ENCODE assay signal across 32 cellular contexts in the genomic region with DNA sequence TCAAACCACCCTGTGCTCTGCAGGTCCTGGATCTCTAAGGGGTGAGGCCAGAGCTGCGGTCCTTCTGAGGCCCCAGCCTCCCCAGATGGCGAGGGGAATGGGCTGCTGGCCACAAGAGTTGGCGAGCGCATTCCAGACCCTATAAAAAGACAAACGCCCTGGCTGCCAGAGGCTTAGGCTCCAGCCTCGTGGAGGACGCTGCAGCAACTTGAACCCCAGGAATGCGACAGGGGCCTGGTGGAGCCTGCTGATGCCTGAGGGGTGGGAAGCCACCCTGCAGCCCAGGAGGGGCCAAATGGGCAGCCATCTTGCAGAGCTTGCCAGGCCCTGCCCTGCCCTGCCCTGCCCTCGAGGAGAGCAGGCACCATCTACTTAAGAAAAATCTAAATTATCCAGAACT. TPM values are rescaled to one million over a fixed set of nuclear protein-coding genes. Genes with fewer than 3 reads are reported as not detected.
"Had no signal": no experiment of that assay in that cellular context is flagged by ENCODE, and none has a peak within 500 bp of the region (broad histone marks: within the 10 kb centered on the region; RNA-seq: fewer than 3 reads in every experiment).

No MANE protein-coding gene starts in this region.

- DNase-seq: hypothalamus; islet precursor cell; left ventricle myocardium inferior; naive thymus-derived CD8-positive, alpha-beta T cell; occipital lobe; right lobe of liver; small intestine; spleen; stimulated activated CD4-positive, alpha-beta T cell treated with anti-CD3 and anti-CD28 coated beads, Interleukin-4, amount 100 ng/mL, for 24 hours; stimulated activated naive CD4-positive, alpha-beta T cell; tibial artery; trophoblast cell; upper lobe of right lung had no signal

- H3K27me3 ChIP-seq: neutrophil, right atrium auricular region, right lobe of liver, spleen, suprapubic skin, upper lobe of right lung had no signal

- H3K9me3 ChIP-seq: left ventricle myocardium inferior, neutrophil, right atrium auricular region, right lobe of liver, spleen, suprapubic skin, thoracic aorta, tibial artery, upper lobe of right lung had no signal

- H3K4me1 Mint-ChIP-seq: mesothelial cell of epicardium; stimulated activated effector memory CD8-positive, alpha-beta T cell treated with anti-CD3 and anti-CD28 coated beads, Interleukin-12 subunit alpha, Interleukin-12 subunit beta, amount 100 ng/mL, for 72 hours had no signal

- H3K9ac ChIP-seq: parathyroid adenoma had no signal

- H3K4me3 ChIP-seq: left ventricle myocardium inferior, lung, right atrium auricular region, right lobe of liver, spleen, suprapubic skin, thoracic aorta, tibial artery, upper lobe of right lung had no signal

- H3K27ac Mint-ChIP-seq: mesothelial cell of epicardium; stimulated activated effector memory CD8-positive, alpha-beta T cell treated with anti-CD3 and anti-CD28 coated beads, Interleukin-12 subunit alpha, Interleukin-12 subunit beta, amount 100 ng/mL, for 72 hours; stimulated activated naive CD8-positive, alpha-beta T cell treated with anti-CD3 and anti-CD28 coated beads, Interleukin-15, Interleukin-2, amounts not matched to agents 100 ng/mL and 50 ng/mL, for 24 hours had no signal

- H3K9me3 Mint-ChIP-seq: mesothelial cell of epicardium; naive thymus-derived CD8-positive, alpha-beta T cell; nephron; neural crest cell; stimulated activated effector memory CD8-positive, alpha-beta T cell treated with anti-CD3 and anti-CD28 coated beads, Interleukin-12 subunit alpha, Interleukin-12 subunit beta, amount 100 ng/mL, for 72 hours; stimulated activated naive CD8-positive, alpha-beta T cell treated with anti-CD3 and anti-CD28 coated beads, Interleukin-15, Interleukin-2, amounts not matched to agents 100 ng/mL and 50 ng/mL, for 24 hours had no signal

- H3K4me1 ChIP-seq: left ventricle myocardium inferior, parathyroid adenoma, right atrium auricular region, right lobe of liver, spleen, suprapubic skin, tibial artery, upper lobe of right lung had no signal

- H3K27ac ChIP-seq: left ventricle myocardium inferior, neutrophil, parathyroid adenoma, right atrium auricular region, right lobe of liver, spleen, suprapubic skin, thoracic aorta, tibial artery, upper lobe of right lung had no signal

- H3K36me3 ChIP-seq: left ventricle myocardium inferior, neutrophil, right atrium auricular region, right lobe of liver, spleen, suprapubic skin, thoracic aorta, tibial artery, upper lobe of right lung had no signal

- H3K4me3 Mint-ChIP-seq: mesothelial cell of epicardium; naive thymus-derived CD8-positive, alpha-beta T cell; neural crest cell; stimulated activated effector memory CD8-positive, alpha-beta T cell treated with anti-CD3 and anti-CD28 coated beads, Interleukin-12 subunit alpha, Interleukin-12 subunit beta, amount 100 ng/mL, for 72 hours; stimulated activated naive CD8-positive, alpha-beta T cell treated with anti-CD3 and anti-CD28 coated beads, Interleukin-15, Interleukin-2, amounts not matched to agents 100 ng/mL and 50 ng/mL, for 24 hours had no signal

- ATAC-seq: naive thymus-derived CD8-positive, alpha-beta T cell; right lobe of liver; upper lobe of right lung had no signal

- H3K27me3 Mint-ChIP-seq: stimulated activated naive CD8-positive, alpha-beta T cell treated with anti-CD3 and anti-CD28 coated beads, Interleukin-15, Interleukin-2, amounts not matched to agents 100 ng/mL and 50 ng/mL, for 24 hours had no signal

- H3K36me3 Mint-ChIP-seq: mesothelial cell of epicardium; naive thymus-derived CD8-positive, alpha-beta T cell; stimulated activated effector memory CD8-positive, alpha-beta T cell treated with anti-CD3 and anti-CD28 coated beads, Interleukin-12 subunit alpha, Interleukin-12 subunit beta, amount 100 ng/mL, for 72 hours had no signal

RNA-seq across cellular contexts. Expression of a gene that starts 8.6 kb away (rescaled TPM):
- total RNA-seq: kidney epithelial cell; left ventricle myocardium inferior; mesothelial cell of epicardium; mononuclear cell; naive thymus-derived CD8-positive, alpha-beta T cell; osteocyte; pulmonary artery endothelial cell; renal cortical epithelial cell; right atrium auricular region; subcutaneous adipose tissue; suprapubic skin; thoracic aorta had no signal
- polyA plus RNA-seq: naive thymus-derived CD8-positive, alpha-beta T cell had no signal

RNA-seq across cellular contexts. Expression of a gene that starts 23.3 kb away (rescaled TPM):
- total RNA-seq: kidney epithelial cell, left ventricle myocardium inferior, lower leg skin, mesothelial cell of epicardium, mononuclear cell, neural crest cell, osteocyte, posterior vena cava, pulmonary artery endothelial cell, renal cortical epithelial cell, right atrium auricular region, right lobe of liver, subcutaneous adipose tissue, suprapubic skin, thoracic aorta had no signal
